Comparison of ENCODE assay signal across 1 cellular context in genomic region chr1:20081331-20081810, GRCh38.
TF ChIP-seq lines count a peak whose summit lies in the region.

No MANE protein-coding gene starts in this region.

TF ChIP-seq in GM12878, 131 proteins besides CTCF, POLR2A, EP300 and RAD21:
- TF ChIP-seq RFX5 (IDR thresholded peaks at IDR 0.05; ENCODE audit: low read depth, low read length) = no peak
- TF ChIP-seq CREB1 (IDR thresholded peaks at IDR 0.05; ENCODE audit: low read depth) = no peak
- peak; percentile 56; the same call in 1 of the 2 replicates for TF ChIP-seq NR2F1 (conservative IDR thresholded peaks at IDR 0.05)
- TF ChIP-seq IKZF1 (conservative IDR thresholded peaks at IDR 0.05) = 0 out of 2 replicates have a peak, but pooled peaks have one; percentile 28
- peak; percentile 6 for TF ChIP-seq MEF2B (IDR thresholded peaks at IDR 0.05; ENCODE audit: partially characterized antibody, poor library complexity, severe bottlenecking)
- TF ChIP-seq NFIC (IDR thresholded peaks at IDR 0.05; ENCODE audit: low read depth, low read length) = 0 out of 2 replicates have a peak, but pooled peaks have one; percentile 5
